Comparison of ENCODE assay signal across 1 cellular context in the genomic region with DNA sequence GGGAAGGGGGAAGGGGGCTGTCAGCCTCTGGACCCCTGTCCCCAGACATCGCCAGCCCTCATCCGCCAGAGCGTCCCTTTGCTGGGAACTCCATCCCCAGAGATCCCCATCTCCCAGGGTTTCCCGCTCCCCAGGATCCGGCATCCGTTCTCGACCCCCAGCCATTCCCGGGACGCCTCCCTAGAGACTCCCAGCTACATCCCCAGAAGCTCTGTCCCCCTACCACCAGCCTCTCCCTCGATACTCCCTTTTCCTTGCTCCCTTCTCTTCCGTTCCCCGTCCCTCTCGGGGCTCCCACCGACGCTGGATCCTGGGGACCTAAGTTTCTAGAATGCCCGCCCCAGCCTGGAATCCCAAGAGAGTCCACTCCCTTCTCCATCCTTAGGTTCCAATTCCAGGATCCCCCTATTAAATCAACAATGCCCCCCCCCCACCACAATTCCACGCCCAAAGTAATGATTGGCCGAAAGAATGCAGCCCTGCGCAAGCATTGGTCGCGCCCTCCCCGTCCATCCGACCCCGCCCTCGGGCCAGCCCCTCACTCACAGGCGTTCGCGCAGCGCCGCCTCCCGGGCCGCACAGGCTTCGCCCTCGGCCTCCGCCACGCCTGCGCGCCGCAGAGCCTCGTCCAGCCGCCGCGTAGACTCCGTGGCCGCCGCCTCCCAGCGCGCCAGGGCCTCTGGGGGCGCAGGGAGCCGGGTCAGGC.
A peak's percentile ranks its signal among the peaks of the same experiment; 100 is the strongest.
TF ChIP-seq lines count a peak whose summit lies in the region.

No MANE protein-coding gene starts in this region.

TF ChIP-seq in HepG2, 621 proteins besides CTCF, POLR2A, EP300 and RAD21 (continued from another document and continues in another):
- TF ChIP-seq, protein P1, sequence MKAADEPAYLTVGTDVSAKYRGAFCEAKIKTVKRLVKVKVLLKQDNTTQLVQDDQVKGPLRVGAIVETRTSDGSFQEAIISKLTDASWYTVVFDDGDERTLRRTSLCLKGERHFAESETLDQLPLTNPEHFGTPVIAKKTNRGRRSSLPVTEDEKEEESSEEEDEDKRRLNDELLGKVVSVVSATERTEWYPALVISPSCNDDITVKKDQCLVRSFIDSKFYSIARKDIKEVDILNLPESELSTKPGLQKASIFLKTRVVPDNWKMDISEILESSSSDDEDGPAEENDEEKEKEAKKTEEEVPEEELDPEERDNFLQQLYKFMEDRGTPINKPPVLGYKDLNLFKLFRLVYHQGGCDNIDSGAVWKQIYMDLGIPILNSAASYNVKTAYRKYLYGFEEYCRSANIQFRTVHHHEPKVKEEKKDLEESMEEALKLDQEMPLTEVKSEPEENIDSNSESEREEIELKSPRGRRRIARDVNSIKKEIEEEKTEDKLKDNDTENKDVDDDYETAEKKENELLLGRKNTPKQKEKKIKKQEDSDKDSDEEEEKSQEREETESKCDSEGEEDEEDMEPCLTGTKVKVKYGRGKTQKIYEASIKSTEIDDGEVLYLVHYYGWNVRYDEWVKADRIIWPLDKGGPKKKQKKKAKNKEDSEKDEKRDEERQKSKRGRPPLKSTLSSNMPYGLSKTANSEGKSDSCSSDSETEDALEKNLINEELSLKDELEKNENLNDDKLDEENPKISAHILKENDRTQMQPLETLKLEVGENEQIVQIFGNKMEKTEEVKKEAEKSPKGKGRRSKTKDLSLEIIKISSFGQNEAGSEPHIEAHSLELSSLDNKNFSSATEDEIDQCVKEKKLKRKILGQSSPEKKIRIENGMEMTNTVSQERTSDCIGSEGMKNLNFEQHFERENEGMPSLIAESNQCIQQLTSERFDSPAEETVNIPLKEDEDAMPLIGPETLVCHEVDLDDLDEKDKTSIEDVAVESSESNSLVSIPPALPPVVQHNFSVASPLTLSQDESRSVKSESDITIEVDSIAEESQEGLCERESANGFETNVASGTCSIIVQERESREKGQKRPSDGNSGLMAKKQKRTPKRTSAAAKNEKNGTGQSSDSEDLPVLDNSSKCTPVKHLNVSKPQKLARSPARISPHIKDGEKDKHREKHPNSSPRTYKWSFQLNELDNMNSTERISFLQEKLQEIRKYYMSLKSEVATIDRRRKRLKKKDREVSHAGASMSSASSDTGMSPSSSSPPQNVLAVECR (CRISPR knock-in tag; IDR thresholded peaks at IDR 0.05; ENCODE audit: borderline replicate concordance): peak; percentile 40; the same call in 1 of the 2 replicates
- TF ChIP-seq YY1 (IDR thresholded peaks at IDR 0.05; ENCODE audit: insufficient read depth, insufficient replicate concordance, low read depth, low read length): peak; percentile 54
- TF ChIP-seq KMT2A (CRISPR knock-in tag; IDR thresholded peaks at IDR 0.05): no peak
- no peak for TF ChIP-seq TOPORS (CRISPR knock-in tag; IDR thresholded peaks at IDR 0.05)
- TF ChIP-seq ZNF256 (CRISPR knock-in tag; conservative IDR thresholded peaks at IDR 0.05): no peak
- peak; percentile 62 for TF ChIP-seq POGZ (CRISPR knock-in tag; IDR thresholded peaks at IDR 0.05)
- peak; percentile 87; the same call in 1 of the 2 replicates for TF ChIP-seq RFXAP (CRISPR knock-in tag; IDR thresholded peaks at IDR 0.05; ENCODE audit: borderline replicate concordance)
- TF ChIP-seq NONO (IDR thresholded peaks at IDR 0.05): no peak
- peak; percentile 88 for TF ChIP-seq NONO (CRISPR knock-in tag; conservative IDR thresholded peaks at IDR 0.05)
- TF ChIP-seq, protein P2, sequence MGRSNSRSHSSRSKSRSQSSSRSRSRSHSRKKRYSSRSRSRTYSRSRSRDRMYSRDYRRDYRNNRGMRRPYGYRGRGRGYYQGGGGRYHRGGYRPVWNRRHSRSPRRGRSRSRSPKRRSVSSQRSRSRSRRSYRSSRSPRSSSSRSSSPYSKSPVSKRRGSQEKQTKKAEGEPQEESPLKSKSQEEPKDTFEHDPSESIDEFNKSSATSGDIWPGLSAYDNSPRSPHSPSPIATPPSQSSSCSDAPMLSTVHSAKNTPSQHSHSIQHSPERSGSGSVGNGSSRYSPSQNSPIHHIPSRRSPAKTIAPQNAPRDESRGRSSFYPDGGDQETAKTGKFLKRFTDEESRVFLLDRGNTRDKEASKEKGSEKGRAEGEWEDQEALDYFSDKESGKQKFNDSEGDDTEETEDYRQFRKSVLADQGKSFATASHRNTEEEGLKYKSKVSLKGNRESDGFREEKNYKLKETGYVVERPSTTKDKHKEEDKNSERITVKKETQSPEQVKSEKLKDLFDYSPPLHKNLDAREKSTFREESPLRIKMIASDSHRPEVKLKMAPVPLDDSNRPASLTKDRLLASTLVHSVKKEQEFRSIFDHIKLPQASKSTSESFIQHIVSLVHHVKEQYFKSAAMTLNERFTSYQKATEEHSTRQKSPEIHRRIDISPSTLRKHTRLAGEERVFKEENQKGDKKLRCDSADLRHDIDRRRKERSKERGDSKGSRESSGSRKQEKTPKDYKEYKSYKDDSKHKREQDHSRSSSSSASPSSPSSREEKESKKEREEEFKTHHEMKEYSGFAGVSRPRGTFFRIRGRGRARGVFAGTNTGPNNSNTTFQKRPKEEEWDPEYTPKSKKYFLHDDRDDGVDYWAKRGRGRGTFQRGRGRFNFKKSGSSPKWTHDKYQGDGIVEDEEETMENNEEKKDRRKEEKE (IDR thresholded peaks at IDR 0.05): no peak
- no peak for TF ChIP-seq ZNF709 (CRISPR knock-in tag; IDR thresholded peaks at IDR 0.05)
- no peak for TF ChIP-seq ZNF441 (CRISPR knock-in tag; IDR thresholded peaks at IDR 0.05; ENCODE audit: borderline replicate concordance)
- no peak for TF ChIP-seq RARA (CRISPR knock-in tag; IDR thresholded peaks at IDR 0.05)
- peak; percentile 86 for TF ChIP-seq MAZ (IDR thresholded peaks at IDR 0.05; ENCODE audit: borderline replicate concordance, low read depth, low read length)
- peak; percentile 66 for TF ChIP-seq MAZ (CRISPR knock-in tag; IDR thresholded peaks at IDR 0.05; ENCODE audit: low read depth)
- TF ChIP-seq ZNF883 (CRISPR knock-in tag; IDR thresholded peaks at IDR 0.05; ENCODE audit: not compliant biosample characterization): peak; percentile 32
- TF ChIP-seq, protein P3, sequence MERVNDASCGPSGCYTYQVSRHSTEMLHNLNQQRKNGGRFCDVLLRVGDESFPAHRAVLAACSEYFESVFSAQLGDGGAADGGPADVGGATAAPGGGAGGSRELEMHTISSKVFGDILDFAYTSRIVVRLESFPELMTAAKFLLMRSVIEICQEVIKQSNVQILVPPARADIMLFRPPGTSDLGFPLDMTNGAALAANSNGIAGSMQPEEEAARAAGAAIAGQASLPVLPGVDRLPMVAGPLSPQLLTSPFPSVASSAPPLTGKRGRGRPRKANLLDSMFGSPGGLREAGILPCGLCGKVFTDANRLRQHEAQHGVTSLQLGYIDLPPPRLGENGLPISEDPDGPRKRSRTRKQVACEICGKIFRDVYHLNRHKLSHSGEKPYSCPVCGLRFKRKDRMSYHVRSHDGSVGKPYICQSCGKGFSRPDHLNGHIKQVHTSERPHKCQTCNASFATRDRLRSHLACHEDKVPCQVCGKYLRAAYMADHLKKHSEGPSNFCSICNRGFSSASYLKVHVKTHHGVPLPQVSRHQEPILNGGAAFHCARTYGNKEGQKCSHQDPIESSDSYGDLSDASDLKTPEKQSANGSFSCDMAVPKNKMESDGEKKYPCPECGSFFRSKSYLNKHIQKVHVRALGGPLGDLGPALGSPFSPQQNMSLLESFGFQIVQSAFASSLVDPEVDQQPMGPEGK (CRISPR knock-in tag; IDR thresholded peaks at IDR 0.05): peak; percentile 74
- peak; percentile 79 for TF ChIP-seq SAP130 (CRISPR knock-in tag; IDR thresholded peaks at IDR 0.05; ENCODE audit: low read depth)
- TF ChIP-seq, protein P4, sequence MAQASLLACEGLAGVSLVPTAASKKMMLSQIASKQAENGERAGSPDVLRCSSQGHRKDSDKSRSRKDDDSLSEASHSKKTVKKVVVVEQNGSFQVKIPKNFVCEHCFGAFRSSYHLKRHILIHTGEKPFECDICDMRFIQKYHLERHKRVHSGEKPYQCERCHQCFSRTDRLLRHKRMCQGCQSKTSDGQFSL (CRISPR knock-in tag; IDR thresholded peaks at IDR 0.05): peak; percentile 75; the same call in 1 of the 2 replicates
- TF ChIP-seq NKX3-1 (CRISPR knock-in tag; IDR thresholded peaks at IDR 0.05): no peak
- TF ChIP-seq ZNF260 (CRISPR knock-in tag; IDR thresholded peaks at IDR 0.05; ENCODE audit: borderline replicate concordance, low read depth): no peak
- TF ChIP-seq BORCS8-MEF2B (CRISPR knock-in tag; IDR thresholded peaks at IDR 0.05): 0 out of 2 replicates have a peak, but pooled peaks have one; percentile 60
- no peak for TF ChIP-seq FOXK2 (IDR thresholded peaks at IDR 0.05)
- TF ChIP-seq ZNF563 (CRISPR knock-in tag; IDR thresholded peaks at IDR 0.05): no peak
- TF ChIP-seq FOXJ3 (CRISPR knock-in tag; IDR thresholded peaks at IDR 0.05; ENCODE audit: borderline replicate concordance): no peak
- TF ChIP-seq, protein P5, sequence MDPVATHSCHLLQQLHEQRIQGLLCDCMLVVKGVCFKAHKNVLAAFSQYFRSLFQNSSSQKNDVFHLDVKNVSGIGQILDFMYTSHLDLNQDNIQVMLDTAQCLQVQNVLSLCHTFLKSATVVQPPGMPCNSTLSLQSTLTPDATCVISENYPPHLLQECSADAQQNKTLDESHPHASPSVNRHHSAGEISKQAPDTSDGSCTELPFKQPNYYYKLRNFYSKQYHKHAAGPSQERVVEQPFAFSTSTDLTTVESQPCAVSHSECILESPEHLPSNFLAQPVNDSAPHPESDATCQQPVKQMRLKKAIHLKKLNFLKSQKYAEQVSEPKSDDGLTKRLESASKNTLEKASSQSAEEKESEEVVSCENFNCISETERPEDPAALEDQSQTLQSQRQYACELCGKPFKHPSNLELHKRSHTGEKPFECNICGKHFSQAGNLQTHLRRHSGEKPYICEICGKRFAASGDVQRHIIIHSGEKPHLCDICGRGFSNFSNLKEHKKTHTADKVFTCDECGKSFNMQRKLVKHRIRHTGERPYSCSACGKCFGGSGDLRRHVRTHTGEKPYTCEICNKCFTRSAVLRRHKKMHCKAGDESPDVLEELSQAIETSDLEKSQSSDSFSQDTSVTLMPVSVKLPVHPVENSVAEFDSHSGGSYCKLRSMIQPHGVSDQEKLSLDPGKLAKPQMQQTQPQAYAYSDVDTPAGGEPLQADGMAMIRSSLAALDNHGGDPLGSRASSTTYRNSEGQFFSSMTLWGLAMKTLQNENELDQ (CRISPR knock-in tag; IDR thresholded peaks at IDR 0.05; ENCODE audit: borderline replicate concordance): no peak
- TF ChIP-seq KDM6A (CRISPR knock-in tag; IDR thresholded peaks at IDR 0.05; ENCODE audit: low read depth): no peak
- TF ChIP-seq, protein P6, sequence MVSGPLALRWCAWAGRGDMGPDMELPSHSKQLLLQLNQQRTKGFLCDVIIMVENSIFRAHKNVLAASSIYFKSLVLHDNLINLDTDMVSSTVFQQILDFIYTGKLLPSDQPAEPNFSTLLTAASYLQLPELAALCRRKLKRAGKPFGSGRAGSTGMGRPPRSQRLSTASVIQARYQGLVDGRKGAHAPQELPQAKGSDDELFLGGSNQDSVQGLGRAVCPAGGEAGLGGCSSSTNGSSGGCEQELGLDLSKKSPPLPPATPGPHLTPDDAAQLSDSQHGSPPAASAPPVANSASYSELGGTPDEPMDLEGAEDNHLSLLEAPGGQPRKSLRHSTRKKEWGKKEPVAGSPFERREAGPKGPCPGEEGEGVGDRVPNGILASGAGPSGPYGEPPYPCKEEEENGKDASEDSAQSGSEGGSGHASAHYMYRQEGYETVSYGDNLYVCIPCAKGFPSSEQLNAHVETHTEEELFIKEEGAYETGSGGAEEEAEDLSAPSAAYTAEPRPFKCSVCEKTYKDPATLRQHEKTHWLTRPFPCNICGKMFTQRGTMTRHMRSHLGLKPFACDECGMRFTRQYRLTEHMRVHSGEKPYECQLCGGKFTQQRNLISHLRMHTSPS (CRISPR knock-in tag; IDR thresholded peaks at IDR 0.05; ENCODE audit: low read depth): no peak
- no peak for TF ChIP-seq RCOR2 (CRISPR knock-in tag; IDR thresholded peaks at IDR 0.05)
- no peak for TF ChIP-seq NAIF1 (CRISPR knock-in tag; IDR thresholded peaks at IDR 0.05; ENCODE audit: borderline replicate concordance)
- no peak for TF ChIP-seq ZSCAN12 (CRISPR knock-in tag; IDR thresholded peaks at IDR 0.05)
- no peak for TF ChIP-seq ZKSCAN1 (IDR thresholded peaks at IDR 0.05; ENCODE audit: low read length)
- TF ChIP-seq ZNF557 (CRISPR knock-in tag; IDR thresholded peaks at IDR 0.05): 0 out of 2 replicates have a peak, but pooled peaks have one; percentile 29
- peak; percentile 42 for TF ChIP-seq TEAD3 (CRISPR knock-in tag; optimal IDR thresholded peaks at IDR 0.05; ENCODE audit: borderline replicate concordance)
- no peak for TF ChIP-seq MED13 (CRISPR knock-in tag; IDR thresholded peaks at IDR 0.05)
- TF ChIP-seq, protein P7, sequence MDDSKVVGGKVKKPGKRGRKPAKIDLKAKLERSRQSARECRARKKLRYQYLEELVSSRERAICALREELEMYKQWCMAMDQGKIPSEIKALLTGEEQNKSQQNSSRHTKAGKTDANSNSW (CRISPR knock-in tag; IDR thresholded peaks at IDR 0.05; ENCODE audit: borderline replicate concordance): no peak
- TF ChIP-seq, protein P8, sequence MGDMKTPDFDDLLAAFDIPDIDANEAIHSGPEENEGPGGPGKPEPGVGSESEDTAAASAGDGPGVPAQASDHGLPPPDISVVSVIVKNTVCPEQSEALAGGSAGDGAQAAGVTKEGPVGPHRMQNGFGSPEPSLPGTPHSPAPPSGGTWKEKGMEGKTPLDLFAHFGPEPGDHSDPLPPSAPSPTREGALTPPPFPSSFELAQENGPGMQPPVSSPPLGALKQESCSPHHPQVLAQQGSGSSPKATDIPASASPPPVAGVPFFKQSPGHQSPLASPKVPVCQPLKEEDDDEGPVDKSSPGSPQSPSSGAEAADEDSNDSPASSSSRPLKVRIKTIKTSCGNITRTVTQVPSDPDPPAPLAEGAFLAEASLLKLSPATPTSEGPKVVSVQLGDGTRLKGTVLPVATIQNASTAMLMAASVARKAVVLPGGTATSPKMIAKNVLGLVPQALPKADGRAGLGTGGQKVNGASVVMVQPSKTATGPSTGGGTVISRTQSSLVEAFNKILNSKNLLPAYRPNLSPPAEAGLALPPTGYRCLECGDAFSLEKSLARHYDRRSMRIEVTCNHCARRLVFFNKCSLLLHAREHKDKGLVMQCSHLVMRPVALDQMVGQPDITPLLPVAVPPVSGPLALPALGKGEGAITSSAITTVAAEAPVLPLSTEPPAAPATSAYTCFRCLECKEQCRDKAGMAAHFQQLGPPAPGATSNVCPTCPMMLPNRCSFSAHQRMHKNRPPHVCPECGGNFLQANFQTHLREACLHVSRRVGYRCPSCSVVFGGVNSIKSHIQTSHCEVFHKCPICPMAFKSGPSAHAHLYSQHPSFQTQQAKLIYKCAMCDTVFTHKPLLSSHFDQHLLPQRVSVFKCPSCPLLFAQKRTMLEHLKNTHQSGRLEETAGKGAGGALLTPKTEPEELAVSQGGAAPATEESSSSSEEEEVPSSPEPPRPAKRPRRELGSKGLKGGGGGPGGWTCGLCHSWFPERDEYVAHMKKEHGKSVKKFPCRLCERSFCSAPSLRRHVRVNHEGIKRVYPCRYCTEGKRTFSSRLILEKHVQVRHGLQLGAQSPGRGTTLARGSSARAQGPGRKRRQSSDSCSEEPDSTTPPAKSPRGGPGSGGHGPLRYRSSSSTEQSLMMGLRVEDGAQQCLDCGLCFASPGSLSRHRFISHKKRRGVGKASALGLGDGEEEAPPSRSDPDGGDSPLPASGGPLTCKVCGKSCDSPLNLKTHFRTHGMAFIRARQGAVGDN (CRISPR knock-in tag; IDR thresholded peaks at IDR 0.05): peak; percentile 83
- peak; percentile 69; the same call in 1 of the 2 replicates for TF ChIP-seq SPEN (CRISPR knock-in tag; IDR thresholded peaks at IDR 0.05; ENCODE audit: low read depth)
- 0 out of 2 replicates have a peak, but pooled peaks have one; percentile 35 for TF ChIP-seq ISL2 (CRISPR knock-in tag; IDR thresholded peaks at IDR 0.05)
- TF ChIP-seq RFX1 (IDR thresholded peaks at IDR 0.05): no peak
- TF ChIP-seq, protein P9, sequence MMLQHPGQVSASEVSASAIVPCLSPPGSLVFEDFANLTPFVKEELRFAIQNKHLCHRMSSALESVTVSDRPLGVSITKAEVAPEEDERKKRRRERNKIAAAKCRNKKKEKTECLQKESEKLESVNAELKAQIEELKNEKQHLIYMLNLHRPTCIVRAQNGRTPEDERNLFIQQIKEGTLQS (CRISPR knock-in tag; IDR thresholded peaks at IDR 0.05): no peak
- TF ChIP-seq ASH2L (IDR thresholded peaks at IDR 0.05; ENCODE audit: insufficient read length, low read depth, low read length): no peak
- peak; percentile 36; the same call in 1 of the 2 replicates for TF ChIP-seq ZSCAN31 (CRISPR knock-in tag; IDR thresholded peaks at IDR 0.05; ENCODE audit: low read depth)
